Comparison of ENCODE assay signal across 19 cellular contexts in genomic region chr4:87410669-87411068, GRCh38. TPM values are rescaled to one million over a fixed set of nuclear protein-coding genes. Genes with fewer than 3 reads are reported as not detected.
DNase-seq lines count a peak whose midpoint lies in the region; ATAC-seq, FAIRE-seq and TF ChIP-seq lines count a peak whose summit lies in the region.
"Had no signal": no experiment of that assay in that cellular context is flagged by ENCODE, and none has a peak within 500 bp of the region (broad histone marks: within the 10 kb centered on the region; RNA-seq: fewer than 3 reads in every experiment).

No MANE protein-coding gene starts in this region.

- H3K4me1 Mint-ChIP-seq in astrocyte (ENCODE audit: low read depth, unreplicated experiment), result peaks cover 36% of the 10 kb centered on the region

- H4K91ac ChIP-seq in mesenchymal stem cell (ENCODE audit: low read length), result no peak overlapping the region

- no peaks in the 10 kb centered on the region for H3K79me1 ChIP-seq in mesenchymal stem cell (replicated peaks; ENCODE audit: low read length, poor library complexity, severe bottlenecking)

- DNase-seq in HepG2 (ENCODE audit: low spot score) (no peak), right lobe of liver (no peak), astrocyte (ENCODE audit: low read depth) (no peak), mesenchymal stem cell (peak; percentile 53), DMS 273 treated with DMSO at 0.1 percent for 48 hours (lab: John Stamatoyannopoulos, UW) (no peak), NCI-H2081 treated with DMSO at 0.1 percent for 48 hours (lab: John Stamatoyannopoulos, UW) (no peak), substantia nigra (lab: John Stamatoyannopoulos, UW) (no peak)
- DNase-seq: CD8-positive, alpha-beta memory T cell; DND-41; GF-D8; NCI-H1048; NCI-H1436 treated with DMSO at 0.1 percent for 48 hours; NCI-H2081; NCI-H524 had no signal

- no peak overlapping the region for H2BK120ac ChIP-seq in mesenchymal stem cell (ENCODE audit: low read depth, low read length)

- H3K9ac ChIP-seq in HepG2 (ENCODE audit: insufficient read depth, low read depth, low read length) (no peak overlapping the region), astrocyte (ENCODE audit: low read length) (no peak overlapping the region), mesenchymal stem cell (ENCODE audit: low read length) (no peak overlapping the region)
- H3K9ac ChIP-seq: BLaER1 had no signal

- FAIRE-seq in HepG2 (lab: Jason Lieb, UNC), result no peak
- FAIRE-seq in astrocyte (lab: Jason Lieb, UNC), result no peak
- FAIRE-seq: GM12892 had no signal

- no peak overlapping the region for H3K14ac ChIP-seq in mesenchymal stem cell (ENCODE audit: low read length in 2 of 2)

- no TSS peak for BruUV-seq in HepG2 (replicated peaks; lab: Mats Ljungman, UMichigan)

- H3K27me3 ChIP-seq in HepG2 (ENCODE audit: control insufficient read depth in 1 of 2, insufficient read depth in 2 of 2, low read length in 2 of 2), result no peaks in the 10 kb centered on the region
- no peaks in the 10 kb centered on the region for H3K27me3 ChIP-seq in right lobe of liver
- H3K27me3 ChIP-seq in astrocyte (ENCODE audit: insufficient read depth, low read length), result no peaks in the 10 kb centered on the region
- H3K27me3 ChIP-seq in mesenchymal stem cell (ENCODE audit: control insufficient read depth in 1 of 2, insufficient read depth in 1 of 2, low read length in 2 of 2), result peaks cover 0 to 3% of the 10 kb centered on the region in 2 experiments
- H3K27me3 ChIP-seq: BLaER1 had no signal

- in situ Hi-C loops in HepG2 (cut with HindIII; ENCODE audit: extremely low pct_ligation_motif_present, low pct_unique_long_range_greater_than_20kb), result no loop called here

- H3K36me3 Mint-ChIP-seq in astrocyte (ENCODE audit: low read depth, unreplicated experiment), result no peaks in the 10 kb centered on the region
- H3K36me3 Mint-ChIP-seq: CD8-positive, alpha-beta memory T cell; IgD-negative memory B cell had no signal

- H4K20me1 ChIP-seq in HepG2 (ENCODE audit: insufficient read depth, low read length) (no peaks in the 10 kb centered on the region), astrocyte (ENCODE audit: insufficient read depth, low read length) (no peaks in the 10 kb centered on the region)
- H4K20me1 ChIP-seq: BLaER1 had no signal

- H3K36me3 ChIP-seq in HepG2 (replicated peaks in 1 of 2; ENCODE audit: control insufficient read depth in 1 of 2, insufficient read depth in 2 of 2, low read length in 2 of 2) (no peaks in the 10 kb centered on the region), right lobe of liver (no peaks in the 10 kb centered on the region), astrocyte (ENCODE audit: insufficient read depth, low read length) (no peaks in the 10 kb centered on the region), mesenchymal stem cell (ENCODE audit: control insufficient read depth in 1 of 2, insufficient read depth in 2 of 2, low read depth in 1 of 2, low read length in 2 of 2) (no peaks in the 10 kb centered on the region)
- H3K36me3 ChIP-seq: BLaER1 had no signal

- peak overlapping the region in 1 of 2 experiments; percentile 62 for H3K18ac ChIP-seq in mesenchymal stem cell (ENCODE audit: low read depth in 1 of 2, low read length in 2 of 2)

- H4K8ac ChIP-seq in mesenchymal stem cell (ENCODE audit: low read length), result peak overlapping the region; percentile 19

- H3K27ac ChIP-seq in HepG2 (ENCODE audit: extremely low read length, insufficient read depth, low read length) (no peak overlapping the region), right lobe of liver (peak overlapping the region in 1 of 3 donors; percentile 4), astrocyte (ENCODE audit: low read depth, low read length) (no peak overlapping the region), mesenchymal stem cell (ENCODE audit: low read length, poor library complexity, severe bottlenecking) (no peak overlapping the region), substantia nigra (ENCODE audit: low read depth, low read length, poor library complexity, severe bottlenecking) (no peak overlapping the region)
- H3K27ac ChIP-seq: BLaER1 had no signal

- H3K27ac Mint-ChIP-seq in astrocyte (ENCODE audit: unreplicated experiment), result peak overlapping the region; percentile 98
- H3K27ac Mint-ChIP-seq: CD8-positive, alpha-beta memory T cell; IgD-negative memory B cell had no signal

- H3K23ac ChIP-seq in mesenchymal stem cell (ENCODE audit: low read length in 2 of 2), result no peak overlapping the region

- peaks cover 3% of the 10 kb centered on the region for H3K9me3 Mint-ChIP-seq in astrocyte (ENCODE audit: unreplicated experiment)
- H3K9me3 Mint-ChIP-seq: IgD-negative memory B cell had no signal

- peak; percentile 49; the same call in 2 of the 3 replicates for ATAC-seq in HepG2
- no peak for ATAC-seq in right lobe of liver
- ATAC-seq in HG02973 (IDR thresholded peaks at IDR 0.05; ENCODE audit: unreplicated experiment), result no peak
- ATAC-seq: Panc1 had no signal

- H2AFZ ChIP-seq in HepG2 (ENCODE audit: low read length) (no peak overlapping the region), astrocyte (ENCODE audit: low read depth, low read length) (no peak overlapping the region), mesenchymal stem cell (ENCODE audit: low read depth, low read length) (no peak overlapping the region)

- no peak overlapping the region for H2BK15ac ChIP-seq in mesenchymal stem cell (ENCODE audit: low read depth, poor library complexity, severe bottlenecking)

- TF ChIP-seq CTCF in HepG2 (CRISPR knock-in tag; IDR thresholded peaks at IDR 0.05) (no peak), right lobe of liver (IDR thresholded peaks at IDR 0.05) (no peak), astrocyte (IDR thresholded peaks at IDR 0.05; ENCODE audit: insufficient read depth, low read depth, low read length) (no peak)

- no peaks in the 10 kb centered on the region for H3K27me3 Mint-ChIP-seq in astrocyte (ENCODE audit: low read depth, unreplicated experiment)

- intact Hi-C loops in HepG2 (cut with micrococcal nuclease; ENCODE audit: unreplicated experiment) (no loop called here), right lobe of liver (cut with DNase I) (no loop called here)

- 53% methylated on average over 2 of the region's 2 CpGs for WGBS in HepG2 (ENCODE audit: low lambda C conversion rate)
- whole genome bisulfite sequencing in right lobe of liver (ENCODE audit: insufficient coverage, low coverage, low lambda C conversion rate, missing lambda C conversion rate), result 90% methylated on average over 2 of the region's 2 CpGs
- WGBS in mesenchymal stem cell, result 91% methylated on average over 2 of the region's 2 CpGs

- peak overlapping the region in 1 of 2 experiments; percentile 42 for H2BK12ac ChIP-seq in mesenchymal stem cell (ENCODE audit: low read length in 2 of 2)

- no peak overlapping the region for H3K4me3 ChIP-seq in HepG2 (replicated peaks in 1 of 3; ENCODE audit: insufficient read depth in 1 of 3, low read depth in 2 of 3, low read length in 3 of 3)
- H3K4me3 ChIP-seq in right lobe of liver, result no peak overlapping the region
- no peak overlapping the region for H3K4me3 ChIP-seq in astrocyte (ENCODE audit: insufficient read depth, low read depth, low read length)
- H3K4me3 ChIP-seq in mesenchymal stem cell (ENCODE audit: insufficient read depth in 1 of 2, low read depth in 1 of 2, low read length in 2 of 2), result no peak overlapping the region
- H3K4me3 ChIP-seq: BLaER1 had no signal

- H3K4me2 ChIP-seq in HepG2 (ENCODE audit: low read depth, low read length) (peak overlapping the region; percentile 66; the same call in 1 of the 2 replicates), astrocyte (ENCODE audit: low read length) (no peak overlapping the region), mesenchymal stem cell (ENCODE audit: low read length, poor library complexity, severe bottlenecking) (no peak overlapping the region)
- H3K4me2 ChIP-seq: BLaER1 had no signal

- H2BK5ac ChIP-seq in mesenchymal stem cell (ENCODE audit: low read depth, low read length, poor library complexity, severe bottlenecking), result no peak overlapping the region

- TF ChIP-seq RAD21 in HepG2 (CRISPR knock-in tag; IDR thresholded peaks at IDR 0.05), result no peak

- TF ChIP-seq POLR2A in HepG2 (IDR thresholded peaks at IDR 0.05; ENCODE audit: insufficient read depth in 1 of 2, low read depth in 2 of 2, low read length in 2 of 2) (no peak), right lobe of liver (IDR thresholded peaks at IDR 0.05) (no peak)

- no peak overlapping the region for H2AK5ac ChIP-seq in mesenchymal stem cell (ENCODE audit: low read length, severe bottlenecking)

- H3K4ac ChIP-seq in mesenchymal stem cell (ENCODE audit: low read depth in 1 of 2, low read length in 2 of 2), result peak overlapping the region in 1 of 2 experiments; percentile 67

- H3K4me1 ChIP-seq in HepG2 (ENCODE audit: insufficient read depth, low read length) (peaks cover 40% of the 10 kb centered on the region), right lobe of liver (peaks cover 0 to 23% (median 10%) of the 10 kb centered on the region in 4 donors), astrocyte (ENCODE audit: insufficient read depth, low read length) (no peaks in the 10 kb centered on the region), mesenchymal stem cell (ENCODE audit: control insufficient read depth, insufficient read depth, low read depth, low read length) (no peaks in the 10 kb centered on the region)
- H3K4me1 ChIP-seq: BLaER1 had no signal

- H3K79me2 ChIP-seq in HepG2 (ENCODE audit: insufficient read depth, low read length) (no peaks in the 10 kb centered on the region), astrocyte (ENCODE audit: insufficient read depth, low read length) (no peaks in the 10 kb centered on the region)

- CTCF ChIA-PET in HepG2 (lab: Yijun Ruan, JAX; ENCODE audit: low intra/inter-chr PET ratio, low total read pairs), result no interaction called here

- H3K9me3 ChIP-seq in HepG2 (ENCODE audit: low read length) (no peaks in the 10 kb centered on the region), right lobe of liver (no peaks in the 10 kb centered on the region), astrocyte (ENCODE audit: insufficient read depth, low read depth, low read length) (no peaks in the 10 kb centered on the region), mesenchymal stem cell (ENCODE audit: control insufficient read depth, low read length) (no peaks in the 10 kb centered on the region)
- H3K9me3 ChIP-seq: BLaER1 had no signal

- H3K4me3 Mint-ChIP-seq in astrocyte (ENCODE audit: unreplicated experiment), result no peak overlapping the region
- H3K4me3 Mint-ChIP-seq: CD8-positive, alpha-beta memory T cell; IgD-negative memory B cell had no signal

- TF ChIP-seq EP300 in HepG2 (IDR thresholded peaks at IDR 0.05; ENCODE audit: low read depth in 2 of 2, low read length in 2 of 2), result no peak
- no peak for TF ChIP-seq EP300 in HepG2 (CRISPR knock-in tag; IDR thresholded peaks at IDR 0.05; ENCODE audit: borderline replicate concordance)

- POLR2A ChIA-PET in HepG2 (lab: Yijun Ruan, JAX), result interaction anchor here (1.5 to 3.5 kb wide), 3 partner anchors 10 to 20 kb away, joined by 6 to 21 read pairs (median 13); partner anchors contain the start of genes HSD17B11 and NUDT9

RNA-seq across cellular contexts. Expression of gene NUDT9, which starts 11.7 kb away (rescaled TPM):
- total RNA-seq in HepG2 (2016; rRNA removed; fragmentation: Illumina TruSeq; extraction: Trizol), result 9.7 and 10.4 TPM in 2 replicates
- 4.4 and 4.5 TPM in 2 replicates for total RNA-seq in HepG2 (2016; cell fraction: cytosol; rRNA removed; fragmentation: Illumina TruSeq; extraction: Trizol; ENCODE audit: low read depth)
- total RNA-seq in HepG2 (2016; cell fraction: insoluble cytoplasmic fraction; rRNA removed; fragmentation: Illumina TruSeq; extraction: Trizol), result 8.4 and 12.1 TPM in 2 replicates
- 6.1 and 6.5 TPM in 2 replicates for total RNA-seq in HepG2 (2016; cell fraction: membrane; rRNA removed; fragmentation: Illumina TruSeq; extraction: Trizol)
- total RNA-seq in HepG2 (2016; cell fraction: nucleus; rRNA removed; fragmentation: Illumina TruSeq; extraction: Trizol), result 12.8 and 15.6 TPM in 2 replicates
- polyA plus RNA-seq in HepG2 (2011; rRNA removed), result 11.2 and 12.3 TPM in 2 replicates
- 7.3 and 10.3 TPM in 2 replicates for polyA plus RNA-seq in HepG2 (2011; cell fraction: cytosol; rRNA removed)
- 6.9 and 8.4 TPM in 2 replicates for polyA plus RNA-seq in HepG2 (2011; cell fraction: nucleus; rRNA removed)
- 19.7 and 20.0 TPM in 2 replicates for polyA plus RNA-seq in HepG2 (2012)
- polyA plus RNA-seq in HepG2 (2016; cell fraction: cytosol; fragmentation: Illumina TruSeq; extraction: Trizol; ENCODE audit: low read depth), result 8.1 and 8.4 TPM in 2 replicates
- polyA plus RNA-seq in HepG2 (2016; cell fraction: insoluble cytoplasmic fraction; fragmentation: Illumina TruSeq; extraction: Trizol; ENCODE audit: low read depth), result 22.9 and 26.8 TPM in 2 replicates
- polyA plus RNA-seq in HepG2 (2016; cell fraction: membrane; fragmentation: Illumina TruSeq; extraction: Trizol; ENCODE audit: low read depth), result 7.6 and 9.6 TPM in 2 replicates
- 41.0 and 46.0 TPM in 2 replicates for polyA plus RNA-seq in HepG2 (2016; cell fraction: nucleus; fragmentation: Illumina TruSeq; extraction: Trizol; ENCODE audit: insufficient read depth, low read depth)
- 9.9 and 15.3 TPM in 2 replicates for polyA minus RNA-seq in HepG2 (2011; rRNA and poly(A)+ RNA removed; ENCODE audit: low replicate concordance)
- 6.2 and 9.4 TPM in 2 replicates for polyA minus RNA-seq in HepG2 (2011; cell fraction: cytosol; rRNA and poly(A)+ RNA removed)
- polyA minus RNA-seq in HepG2 (2011; cell fraction: nucleus; rRNA and poly(A)+ RNA removed), result 21.8 and 27.0 TPM in 2 replicates
- total RNA-seq in right lobe of liver, result 10 to 100 TPM; 13.3 to 53.5 (median 21.2) TPM
- total RNA-seq in astrocyte, result 31.9 and 33.7 TPM in 2 replicates
- polyA plus RNA-seq in mesenchymal stem cell (2013, experiment 1 of 2), result 35.9 TPM
- 34.7 TPM for polyA plus RNA-seq in mesenchymal stem cell (2013, experiment 2 of 2)

RNA-seq across cellular contexts. Expression of gene HSD17B11, which starts 19.7 kb away (rescaled TPM):
- total RNA-seq in HepG2 (2016; rRNA removed; fragmentation: Illumina TruSeq; extraction: Trizol) (120 and 158 TPM in 2 replicates), right lobe of liver (100 to 1,000 TPM in 5 of 6 experiments, 10 to 100 TPM in 1; 36.1 to 170 (median 127) TPM), astrocyte (32.8 and 34.0 TPM in 2 replicates)
- total RNA-seq in HepG2 (2016; cell fraction: cytosol; rRNA removed; fragmentation: Illumina TruSeq; extraction: Trizol; ENCODE audit: low read depth), result 37.4 and 46.0 TPM in 2 replicates
- total RNA-seq in HepG2 (2016; cell fraction: insoluble cytoplasmic fraction; rRNA removed; fragmentation: Illumina TruSeq; extraction: Trizol), result 110 and 160 TPM in 2 replicates
- total RNA-seq in HepG2 (2016; cell fraction: membrane; rRNA removed; fragmentation: Illumina TruSeq; extraction: Trizol), result 80.0 and 109 TPM in 2 replicates
- total RNA-seq in HepG2 (2016; cell fraction: nucleus; rRNA removed; fragmentation: Illumina TruSeq; extraction: Trizol), result 123 and 135 TPM in 2 replicates
- 99.1 and 121 TPM in 2 replicates for polyA plus RNA-seq in HepG2 (2011; rRNA removed)
- 45.0 and 85.9 TPM in 2 replicates for polyA plus RNA-seq in HepG2 (2011; cell fraction: cytosol; rRNA removed)
- polyA plus RNA-seq in HepG2 (2011; cell fraction: nucleus; rRNA removed), result 16.3 and 22.2 TPM in 2 replicates
- 185 and 257 TPM in 2 replicates for polyA plus RNA-seq in HepG2 (2012)
- 40.7 and 42.3 TPM in 2 replicates for polyA plus RNA-seq in HepG2 (2016; cell fraction: cytosol; fragmentation: Illumina TruSeq; extraction: Trizol; ENCODE audit: low read depth)
- polyA plus RNA-seq in HepG2 (2016; cell fraction: insoluble cytoplasmic fraction; fragmentation: Illumina TruSeq; extraction: Trizol; ENCODE audit: low read depth), result 99.3 and 110 TPM in 2 replicates
- 66.9 and 69.9 TPM in 2 replicates for polyA plus RNA-seq in HepG2 (2016; cell fraction: membrane; fragmentation: Illumina TruSeq; extraction: Trizol; ENCODE audit: low read depth)
- 168 and 180 TPM in 2 replicates for polyA plus RNA-seq in HepG2 (2016; cell fraction: nucleus; fragmentation: Illumina TruSeq; extraction: Trizol; ENCODE audit: insufficient read depth, low read depth)
- polyA minus RNA-seq in HepG2 (2011; rRNA and poly(A)+ RNA removed; ENCODE audit: low replicate concordance), result 14.6 and 50.4 TPM in 2 replicates
- 52.1 and 76.8 TPM in 2 replicates for polyA minus RNA-seq in HepG2 (2011; cell fraction: cytosol; rRNA and poly(A)+ RNA removed)
- 62.1 and 76.0 TPM in 2 replicates for polyA minus RNA-seq in HepG2 (2011; cell fraction: nucleus; rRNA and poly(A)+ RNA removed)
- 31.5 TPM for polyA plus RNA-seq in mesenchymal stem cell (2013, experiment 1 of 2)
- 30.5 TPM for polyA plus RNA-seq in mesenchymal stem cell (2013, experiment 2 of 2)
